ENCODE assay signal across 8 cellular contexts in the genomic region with DNA sequence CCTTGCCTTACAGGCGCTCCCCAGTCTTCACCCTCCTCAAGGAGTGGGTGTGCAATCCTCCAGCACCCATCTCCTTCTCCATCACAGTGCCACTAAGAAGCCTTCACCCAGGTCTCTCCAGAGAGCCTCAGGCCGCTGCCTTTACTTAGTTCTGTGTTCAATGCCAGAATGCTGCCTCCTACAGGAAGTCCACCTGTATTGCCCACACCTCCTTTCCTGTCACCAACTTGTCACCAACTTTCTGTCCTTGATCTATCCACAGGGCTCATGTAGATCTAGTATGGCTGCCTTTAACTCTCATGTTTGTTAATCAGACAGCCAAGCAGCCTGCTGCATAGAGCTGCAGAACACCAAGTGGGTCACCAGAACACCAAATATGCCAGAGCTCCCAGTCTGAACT. TPM values are rescaled to one million over a fixed set of nuclear protein-coding genes. Genes with fewer than 3 reads are reported as not detected.
DNase-seq lines count a peak whose midpoint lies in the region; ATAC-seq and TF ChIP-seq lines count a peak whose summit lies in the region.

No MANE protein-coding gene starts in this region.

- H3K79me2 ChIP-seq in SU-DHL-6 (ENCODE audit: insufficient read depth, low read length), result peaks cover 14% of the 10 kb centered on the region

- H3K27me3 ChIP-seq in SU-DHL-6 (ENCODE audit: low read length) (no peaks in the 10 kb centered on the region), foreskin keratinocyte (no peaks in the 10 kb centered on the region)

- H3F3A ChIP-seq in SU-DHL-6 (ENCODE audit: insufficient read depth), result peaks cover 54% of the 10 kb centered on the region

- ATAC-seq in foreskin keratinocyte, result no peak
- ATAC-seq in GM21737 (IDR thresholded peaks at IDR 0.05; ENCODE audit: unreplicated experiment), result no peak
- ATAC-seq in HG03175 (IDR thresholded peaks at IDR 0.05; ENCODE audit: unreplicated experiment), result no peak
- no peak for ATAC-seq in HG02870 (IDR thresholded peaks at IDR 0.05; ENCODE audit: unreplicated experiment)

- no peaks in the 10 kb centered on the region for H3K9me2 ChIP-seq in SU-DHL-6 (replicated peaks; ENCODE audit: insufficient read depth, low read length)

- H3K4me3 ChIP-seq in SU-DHL-6 (ENCODE audit: insufficient read depth, low read length, poor library complexity, severe bottlenecking), result no peak overlapping the region

- no peaks in the 10 kb centered on the region; the same call in 1 of the 2 replicates for H3K36me3 ChIP-seq in SU-DHL-6 (ENCODE audit: low read length)

- H2AFZ ChIP-seq in SU-DHL-6 (ENCODE audit: low read depth, low read length, severe bottlenecking), result peak overlapping the region; percentile 1

- no peaks in the 10 kb centered on the region for H3K4me1 ChIP-seq in foreskin keratinocyte

- peak overlapping the region; percentile 31 for H3K9ac ChIP-seq in SU-DHL-6 (ENCODE audit: low read length)

- peak; percentile 79 for TF ChIP-seq CTCF in GM12873 (IDR thresholded peaks at IDR 0.05; ENCODE audit: insufficient read depth, low read depth, low read length, missing control alignments)
- TF ChIP-seq CTCF in SU-DHL-6 (IDR thresholded peaks at IDR 0.05; ENCODE audit: insufficient read depth, low read length, poor library complexity, severe bottlenecking), result peak; percentile 94
- TF ChIP-seq CTCF in foreskin keratinocyte (conservative IDR thresholded peaks at IDR 0.05), result peak; percentile 53

- DNase-seq in A172 (ENCODE audit: low spot score) (peak; percentile 7), foreskin keratinocyte (no peak), GM19240 (ENCODE audit: insufficient read length, low spot score) (no peak)

- no peaks in the 10 kb centered on the region for H3K9me3 ChIP-seq in SU-DHL-6 (ENCODE audit: insufficient read depth, low read length)

- H3K27ac ChIP-seq in SU-DHL-6 (ENCODE audit: low read depth, low read length) (peak overlapping the region; percentile 63), foreskin keratinocyte (no peak overlapping the region)

- H3K4me2 ChIP-seq in SU-DHL-6 (ENCODE audit: low read depth, low read length, poor library complexity, severe bottlenecking), result peak overlapping the region; percentile 27

- no peaks in the 10 kb centered on the region for H4K20me1 ChIP-seq in SU-DHL-6 (ENCODE audit: low read depth, low read length)

RNA-seq across cellular contexts. Expression of a gene that starts 0.5 kb away (rescaled TPM):
- not detected in 2 replicates for total RNA-seq in A172 (2014; rRNA removed; shearing (Covaris generic))
- 0.34 TPM in 1 of 2 replicates, not detected in the other for total RNA-seq in foreskin keratinocyte
- polyA plus RNA-seq in foreskin keratinocyte, result 0.20 and 0.25 TPM in 2 replicates

RNA-seq across cellular contexts. Expression of a gene that starts 3.3 kb away (rescaled TPM):
- not detected in 2 replicates for total RNA-seq in A172 (2014; rRNA removed; shearing (Covaris generic))
- 0.92 and 1.4 TPM in 2 replicates for total RNA-seq in foreskin keratinocyte
- polyA plus RNA-seq in foreskin keratinocyte, result 1.6 and 3.0 TPM in 2 replicates

RNA-seq across cellular contexts. Expression of a gene that starts 7.3 kb away (rescaled TPM):
- total RNA-seq in A172 (2014; rRNA removed; shearing (Covaris generic)), result not detected in 2 replicates
- not detected in 2 replicates for total RNA-seq in foreskin keratinocyte
- polyA plus RNA-seq in foreskin keratinocyte, result not detected in 2 replicates

RNA-seq across cellular contexts. Expression of a gene that starts 10.2 kb away (rescaled TPM):
- not detected in 2 replicates for total RNA-seq in A172 (2014; rRNA removed; shearing (Covaris generic))
- total RNA-seq in foreskin keratinocyte, result 4.7 and 10.5 TPM in 2 replicates
- polyA plus RNA-seq in foreskin keratinocyte, result 4.5 and 9.2 TPM in 2 replicates

RNA-seq across cellular contexts. Expression of a gene that starts 13.4 kb away (rescaled TPM):
- total RNA-seq in A172 (2014; rRNA removed; shearing (Covaris generic)), result not detected in 2 replicates
- not detected in 2 replicates for total RNA-seq in foreskin keratinocyte
- polyA plus RNA-seq in foreskin keratinocyte, result not detected in 2 replicates
